ENCODE assay signal across 10 cellular contexts in genomic region chr10:78913219-78914059, GRCh38.
DNase-seq lines count a peak whose midpoint lies in the region; ATAC-seq and TF ChIP-seq lines count a peak whose summit lies in the region.
"Had no signal": no experiment of that assay in that cellular context is flagged by ENCODE, and none has a peak within 500 bp of the region (broad histone marks: within the 10 kb centered on the region; RNA-seq: fewer than 3 reads in every experiment).

No MANE protein-coding gene starts in this region.

- H3K36me3 ChIP-seq in OCI-LY1 (ENCODE audit: insufficient read depth, low read length) (no peaks in the 10 kb centered on the region), iPS-20b (ENCODE audit: insufficient read depth, low read depth, low read length) (no peaks in the 10 kb centered on the region)
- H3K36me3 ChIP-seq: MG63 had no signal

- no peaks in the 10 kb centered on the region for H3K9me3 ChIP-seq in OCI-LY1 (ENCODE audit: low read length)
- no peaks in the 10 kb centered on the region for H3K9me3 ChIP-seq in iPS-20b (ENCODE audit: insufficient read depth, low read depth, low read length)
- H3K9me3 ChIP-seq: MG63 had no signal

- no peak overlapping the region for H3K9ac ChIP-seq in OCI-LY1 (ENCODE audit: low read length)
- no peak overlapping the region; the same call in 1 of the 2 replicates for H3K9ac ChIP-seq in iPS-20b (ENCODE audit: low read depth, low read length)

- no peaks in the 10 kb centered on the region for H4K20me1 ChIP-seq in OCI-LY1 (ENCODE audit: insufficient read depth, low read length)

- DNase-seq in NCI-H2081 (lab: John Stamatoyannopoulos, UW): peak; percentile 20 to 21
- DNase-seq in NCI-H2081 treated with DMSO at 0.1 percent for 48 hours (lab: John Stamatoyannopoulos, UW): no peak
- peak; percentile 77 to 100 (median 96) for DNase-seq in substantia nigra (lab: John Stamatoyannopoulos, UW)
- DNase-seq in activated T-cell treated with anti-CD3 and anti-CD28 coated beads, Interleukin-2, amount 50 U/mL, for 48 hours: no peak
- DNase-seq in DMS53 treated with DMSO at 0.1 percent for 48 hours (lab: John Stamatoyannopoulos, UW; ENCODE audit: unreplicated experiment): no peak
- DNase-seq: MG63, T-helper 1 cell had no signal

- TF ChIP-seq CTCF in OCI-LY1 (IDR thresholded peaks at IDR 0.05; ENCODE audit: low read length): no peak

- no peak overlapping the region for H2AFZ ChIP-seq in OCI-LY1 (ENCODE audit: low read length)

- ATAC-seq in GM19023 (IDR thresholded peaks at IDR 0.05; ENCODE audit: unreplicated experiment): no peak

- no peak overlapping the region for H3K27ac ChIP-seq in OCI-LY1 (ENCODE audit: low read depth, low read length, poor library complexity, severe bottlenecking)
- H3K27ac ChIP-seq in iPS-20b (ENCODE audit: low read length): no peak overlapping the region
- peak overlapping the region; percentile 80 for H3K27ac ChIP-seq in substantia nigra (ENCODE audit: low read depth, low read length, poor library complexity, severe bottlenecking)

- H3K9me2 ChIP-seq in OCI-LY1 (ENCODE audit: low read depth, low read length): no peaks in the 10 kb centered on the region

- H3K4me1 ChIP-seq in OCI-LY1 (ENCODE audit: insufficient read depth, low read length, severe bottlenecking): peaks cover 14% of the 10 kb centered on the region
- peaks cover 30% of the 10 kb centered on the region; the same call in 1 of the 2 replicates for H3K4me1 ChIP-seq in iPS-20b (ENCODE audit: insufficient read depth, low read length)

- peak overlapping the region; percentile 19; the same call in 1 of the 2 replicates for H3K4me2 ChIP-seq in OCI-LY1 (ENCODE audit: low read length)

- no peaks in the 10 kb centered on the region for H3F3A ChIP-seq in OCI-LY1 (ENCODE audit: insufficient read depth, low read length)

- H3K79me2 ChIP-seq in OCI-LY1 (ENCODE audit: insufficient read depth, low read length): no peaks in the 10 kb centered on the region

- no peaks in the 10 kb centered on the region for H3K27me3 ChIP-seq in OCI-LY1 (ENCODE audit: insufficient read depth, low read length)
- H3K27me3 ChIP-seq in iPS-20b (ENCODE audit: insufficient read depth, low read length): peaks cover 30% of the 10 kb centered on the region
- H3K27me3 ChIP-seq: MG63 had no signal

- H3K4me3 ChIP-seq in OCI-LY1 (ENCODE audit: low read depth, low read length, poor library complexity, severe bottlenecking): no peak overlapping the region
- peak overlapping the region; percentile 44; the same call in 1 of the 2 replicates for H3K4me3 ChIP-seq in iPS-20b (ENCODE audit: low read length)
- H3K4me3 ChIP-seq: MG63 had no signal

Comparison
In these comparisons a context has a peak if more than half of its experiments do, and no peak if none do; other contexts are left out.
1. DNase-seq: peak in NCI-H2081 (2 of 2) and substantia nigra (49 of 49); none in NCI-H2081 treated with DMSO at 0.1 percent for 48 hours (single experiment), activated T-cell treated with anti-CD3 and anti-CD28 coated beads, Interleukin-2, amount 50 U/mL, for 48 hours (0 of 2) and DMS53 treated with DMSO at 0.1 percent for 48 hours (single experiment).